Comparison of ENCODE assay signal across 8 cellular contexts in the genomic region with DNA sequence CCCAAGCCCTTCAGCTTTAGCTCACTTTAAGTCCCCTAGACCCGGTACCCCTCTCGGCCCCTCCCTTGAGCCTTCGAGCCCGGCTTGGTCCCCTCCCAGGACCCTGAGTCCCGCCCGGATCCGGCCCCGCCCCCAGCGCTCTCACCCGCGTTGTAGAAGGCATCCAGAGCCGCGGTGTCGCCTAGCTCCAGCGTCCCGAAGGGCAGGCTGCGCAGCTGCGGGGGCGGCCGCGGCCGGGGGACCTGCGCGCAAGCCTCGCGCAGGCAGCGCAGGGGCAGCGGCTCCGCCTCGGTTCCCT.
A peak's percentile ranks its signal among the peaks of the same experiment; 100 is the strongest.
DNase-seq lines count a peak whose midpoint lies in the region; ATAC-seq, FAIRE-seq and TF ChIP-seq lines count a peak whose summit lies in the region.

No MANE protein-coding gene starts in this region.

- in situ Hi-C loops in astrocyte of the spinal cord (cut with HindIII; ENCODE audit: low sequenced_read_pairs) = no loop called here

- no peaks in the 10 kb centered on the region for H3K27me3 ChIP-seq in rectal smooth muscle tissue (ENCODE audit: control insufficient read depth, insufficient read depth, low read length)

- peak; percentile 30 for ATAC-seq in GM21367 (IDR thresholded peaks at IDR 0.05; ENCODE audit: unreplicated experiment)

- peaks cover 3% of the 10 kb centered on the region for H3K36me3 ChIP-seq in rectal smooth muscle tissue (ENCODE audit: control insufficient read depth, insufficient read depth, low read length)

- no peak for FAIRE-seq in D721Med (lab: Jason Lieb, UNC)

- no peak overlapping the region for H3K9ac ChIP-seq in rectal smooth muscle tissue (ENCODE audit: low read length)

- no peak for TF ChIP-seq CTCF in astrocyte of the spinal cord (IDR thresholded peaks at IDR 0.05; ENCODE audit: low read depth, low read length)
- TF ChIP-seq CTCF in D721Med (IDR thresholded peaks at IDR 0.05; ENCODE audit: insufficient read depth, missing control alignments) = no peak

- H3K4me3 ChIP-seq in astrocyte of the spinal cord (ENCODE audit: low read depth, low read length) (peak overlapping the region; percentile 66), rectal smooth muscle tissue (ENCODE audit: low read length) (peak overlapping the region; percentile 60)

- H3K4me1 ChIP-seq in rectal smooth muscle tissue (ENCODE audit: control insufficient read depth, insufficient read depth, low read length) = peaks cover 12% of the 10 kb centered on the region

- peak overlapping the region; percentile 92 for H3K27ac ChIP-seq in rectal smooth muscle tissue (ENCODE audit: low read depth, low read length)

- DNase-seq in Ammon's horn (ENCODE audit: low spot score) = peak; percentile 34
- DNase-seq in NCI-H1048 (lab: John Stamatoyannopoulos, UW) = peak; percentile 58
- DNase-seq in T-helper 9 cell = peak; percentile 61
- peak; percentile 78 for DNase-seq in astrocyte of the spinal cord (ENCODE audit: low read depth, low spot score)
- peak in 33 of 51 donors; percentile 16 to 79 (median 50) for DNase-seq in hypothalamus (lab: John Stamatoyannopoulos, UW)
- DNase-seq in D721Med (ENCODE audit: insufficient read length, low spot score) = no peak
